In the genomic region with DNA sequence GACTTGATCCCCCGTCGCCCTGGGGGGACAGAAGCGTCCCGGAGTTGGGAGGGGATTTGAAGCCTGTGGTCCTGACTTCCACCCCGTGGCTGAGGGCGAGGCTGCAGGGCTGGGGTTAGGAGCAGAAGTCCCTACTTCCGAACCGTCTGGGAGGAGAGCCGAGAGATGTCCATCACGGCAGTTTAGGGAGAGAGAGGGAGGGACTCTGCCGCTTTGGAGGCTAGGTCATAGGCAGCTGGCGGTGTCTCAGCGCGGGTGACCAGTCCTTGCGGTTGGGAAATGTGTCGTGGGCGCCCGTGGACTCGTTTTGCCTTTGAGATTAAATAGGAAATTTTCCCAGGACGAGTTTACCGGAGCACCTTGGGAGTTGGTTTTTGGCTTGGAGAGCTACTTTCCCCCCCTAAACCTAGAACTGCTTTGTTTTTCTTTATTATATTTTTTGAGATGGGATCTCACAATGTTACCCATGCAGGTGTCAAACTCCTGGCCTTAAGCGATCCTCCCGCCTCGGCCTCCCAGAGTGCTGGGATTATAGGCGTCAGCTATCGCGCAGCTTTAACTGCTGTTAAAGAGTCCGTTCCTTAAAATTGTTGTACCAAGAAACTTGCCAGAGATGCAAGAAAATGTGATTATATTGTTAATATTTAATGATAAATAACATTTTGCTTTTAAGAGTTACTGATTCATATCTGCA, we compare ENCODE assay signal across 8 cellular contexts. TPM values are rescaled to one million over a fixed set of nuclear protein-coding genes. Genes with fewer than 3 reads are reported as not detected.
DNase-seq lines count a peak whose midpoint lies in the region; ATAC-seq, FAIRE-seq and TF ChIP-seq lines count a peak whose summit lies in the region.
"Not testable (repeated sequence)": the region's sequence is repeated elsewhere in the genome, so short reads cannot be mapped to it uniquely, and the experiment has no call there.

No MANE protein-coding gene starts in this region.

- in situ Hi-C loops in transverse colon (cut with MboI; ENCODE audit: low pct_ligation_motif_present in 1 of 4, low pct_unique_long_range_greater_than_20kb in 1 of 4, low sequenced_read_pairs in 3 of 4): not testable (repeated sequence)

- not testable (repeated sequence) for H3K36me3 Mint-ChIP-seq in natural killer cell

- H3K27me3 Mint-ChIP-seq in natural killer cell (ENCODE audit: low read depth in 2 of 2): not testable (repeated sequence)

- not testable (repeated sequence) for H3K9me3 ChIP-seq in MM.1S (replicated peaks; ENCODE audit: insufficient read depth, low read length); left ventricle myocardium inferior (replicated peaks); transverse colon

- intact Hi-C loops in left ventricle myocardium inferior (cut with micrococcal nuclease); transverse colon (cut with DNase I; ENCODE audit: low total_unique reads): not testable (repeated sequence)
- intact Hi-C loops in natural killer cell (cut with micrococcal nuclease): loop anchor here (2.0 kb wide), 1 partner anchor 62 kb away; no protein-coding TSS in a partner anchor

- TF ChIP-seq CTCF in MM.1S (IDR thresholded peaks at IDR 0.05; ENCODE audit: low read length); bronchial epithelial cell (IDR thresholded peaks at IDR 0.05; ENCODE audit: insufficient read depth, low read length, severe bottlenecking); natural killer cell (IDR thresholded peaks at IDR 0.05): not testable (repeated sequence)
- peak; percentile 14; the same call in 1 of the 2 replicates for TF ChIP-seq CTCF in VCaP (conservative IDR thresholded peaks at IDR 0.05)
- TF ChIP-seq CTCF in left ventricle myocardium inferior (IDR thresholded peaks at IDR 0.05; ENCODE audit: borderline replicate concordance): peak; percentile 31
- TF ChIP-seq CTCF in transverse colon (IDR thresholded peaks at IDR 0.05): peak in 3 of 5 experiments; percentile 4 to 11 (median 7)

- H3K4me1 Mint-ChIP-seq in natural killer cell: peaks cover 10 to 32% of the 10 kb centered on the region in 2 donors

- POLR2A ChIA-PET in HEK293T (lab: Yijun Ruan, JAX): interaction anchor here (1.1 to 2.2 kb wide), 8 partner anchors 11 to 190 kb away, joined by 3 to 10 read pairs (median 4); no protein-coding TSS in a partner anchor

- peak overlapping the region; percentile 74 for H2AFZ ChIP-seq in MM.1S (ENCODE audit: low read length)

- H3K27ac ChIP-seq in MM.1S (ENCODE audit: low read length): peak overlapping the region; percentile 96; the same call in 1 of the 2 replicates
- peak overlapping the region; percentile 96 for H3K27ac ChIP-seq in VCaP
- peak overlapping the region; percentile 97 for H3K27ac ChIP-seq in left ventricle myocardium inferior (replicated peaks)
- peak overlapping the region; percentile 94 to 98 (median 98) for H3K27ac ChIP-seq in transverse colon

- peaks cover 25% of the 10 kb centered on the region for H3K79me2 ChIP-seq in MM.1S (ENCODE audit: low read length)

- H3K9me3 Mint-ChIP-seq in natural killer cell: not testable (repeated sequence)

- not testable (repeated sequence) for H4K20me1 ChIP-seq in MM.1S (ENCODE audit: insufficient read depth, low read length)

- not testable (repeated sequence) for H3K4me1 ChIP-seq in MM.1S (ENCODE audit: low read length)
- H3K4me1 ChIP-seq in left ventricle myocardium inferior: peaks cover 37% of the 10 kb centered on the region
- H3K4me1 ChIP-seq in transverse colon: peaks cover 0 to 22% (median 11%) of the 10 kb centered on the region in 4 donors

- peak overlapping the region; percentile 84 for H3K4me3 ChIP-seq in MM.1S (ENCODE audit: low read length)
- H3K4me3 ChIP-seq in bronchial epithelial cell (ENCODE audit: low read depth, low read length): peak overlapping the region; percentile 64
- H3K4me3 ChIP-seq in left ventricle myocardium inferior: peak overlapping the region; percentile 90
- H3K4me3 ChIP-seq in transverse colon: peak overlapping the region; percentile 61 to 90 (median 74)

- H3F3A ChIP-seq in MM.1S (ENCODE audit: insufficient read depth, low read length): not testable (repeated sequence)

- TF ChIP-seq POLR2A in transverse colon (IDR thresholded peaks at IDR 0.05): not testable (repeated sequence)

- peak overlapping the region; percentile 93 for H3K4me2 ChIP-seq in MM.1S (ENCODE audit: low read depth, low read length)

- H3K4me3 Mint-ChIP-seq in natural killer cell: peak overlapping the region; percentile 96

- not testable (repeated sequence) for ATAC-seq in natural killer cell

- WGBS in transverse colon (ENCODE audit: low coverage in 1 of 2), 2 donors: 10 to 26% methylated on average over 9 to 27 of the region's 28 CpGs

- not testable (repeated sequence) for FAIRE-seq in bronchial epithelial cell (lab: Jason Lieb, UNC)

- not testable (repeated sequence) for H3K36me3 ChIP-seq in MM.1S (replicated peaks; ENCODE audit: insufficient read depth, low read length); bronchial epithelial cell (ENCODE audit: control insufficient read depth, insufficient read depth, low read length); left ventricle myocardium inferior; transverse colon

- TF ChIP-seq EP300 in transverse colon (IDR thresholded peaks at IDR 0.05; ENCODE audit: low read depth): not testable (repeated sequence)

- peak overlapping the region; percentile 94 for H3K9ac ChIP-seq in MM.1S (ENCODE audit: low read length)

- DNase-seq in EL: peak; percentile 65
- DNase-seq in HEK293T (ENCODE audit: extremely low spot score); MM.1S: not testable (repeated sequence)
- DNase-seq in bronchial epithelial cell (ENCODE audit: low read depth): peak; percentile 43
- peak; percentile 51 for DNase-seq in left ventricle myocardium inferior
- peak; percentile 19 for DNase-seq in natural killer cell
- DNase-seq in transverse colon: peak; percentile 55

- not testable (repeated sequence) for H3K9me2 ChIP-seq in MM.1S (replicated peaks; ENCODE audit: insufficient read depth, low read length)

- CTCF ChIA-PET in HEK293T (lab: Yijun Ruan, JAX): not testable (repeated sequence)

- not testable (repeated sequence) for H3K27me3 ChIP-seq in MM.1S (replicated peaks; ENCODE audit: insufficient read depth, low read length); bronchial epithelial cell (ENCODE audit: control insufficient read depth, insufficient read depth, low read length); left ventricle myocardium inferior (ENCODE audit: low read depth); transverse colon

- peak overlapping the region; percentile 98 to 99 for H3K27ac Mint-ChIP-seq in natural killer cell

TF ChIP-seq in HEK293T, 16 proteins besides CTCF, POLR2A, EP300 and RAD21:
- peak; percentile 8 for TF ChIP-seq L3MBTL2 (conservative IDR thresholded peaks at IDR 0.05)

RNA-seq across cellular contexts. Expression of gene KCTD7, which starts 26.6 kb away (rescaled TPM):
- total RNA-seq in bronchial epithelial cell: 3.2 and 5.0 TPM in 2 replicates
- 10.8 TPM for total RNA-seq in left ventricle myocardium inferior
- total RNA-seq in natural killer cell: 10 to 100 TPM; 29.3 to 33.0 (median 31.7) TPM
- 10 to 100 TPM in 3 of 4 donors, 1 to 10 TPM in 1; 5.2 to 22.8 (median 14.0) TPM for total RNA-seq in transverse colon
